ENCODE assay signal across 1 cellular context in genomic region chr13:19861762-19862161, GRCh38.
TF ChIP-seq lines count a peak whose summit lies in the region.

No MANE protein-coding gene starts in this region.

TF ChIP-seq in K562, 482 proteins besides CTCF, POLR2A, EP300 and RAD21 (continued from another document):
- TF ChIP-seq HMBOX1 (IDR thresholded peaks at IDR 0.05) = peak; percentile 75
